31 cellular contexts compared by ENCODE assay signal in genomic region chr11:5301846-5302245, GRCh38. TPM values are rescaled to one million over a fixed set of nuclear protein-coding genes. Genes with fewer than 3 reads are reported as not detected.
"Had no signal": no experiment of that assay in that cellular context is flagged by ENCODE, and none has a peak within 500 bp of the region (broad histone marks: within the 10 kb centered on the region; RNA-seq: fewer than 3 reads in every experiment).

Gene OR51B4, minus strand, starts transcription at chr11:5301946. Its CDS starts 0 bp downstream, at chr11:5301946.

- DNase-seq: colonic mucosa; cortex of kidney; effector CD8-positive, alpha-beta T cell; effector memory CD8-positive, alpha-beta T cell; endodermal cell; foreskin keratinocyte; heart left ventricle; hypothalamus; immature natural killer cell; islet precursor cell; kidney; kidney glomerular epithelial cell; left cardiac atrium; left lung; left ventricle myocardium superior; lower lobe of right lung; mesenchymal stem cell; mucosa of descending colon; naive B cell had no signal

- H3K9me3 ChIP-seq: colonic mucosa, esophagus muscularis mucosa, gastroesophageal sphincter, heart left ventricle, left lung, lower lobe of right lung, mucosa of descending colon had no signal

- H3K36me3 ChIP-seq: colonic mucosa, esophagus muscularis mucosa, gastroesophageal sphincter, heart left ventricle, left lung, lower lobe of right lung had no signal

- H3K4me1 ChIP-seq: colonic mucosa, esophagus muscularis mucosa, foreskin keratinocyte, gastroesophageal sphincter, heart left ventricle, left lung, lower lobe of right lung had no signal

- H3K27me3 ChIP-seq: colonic mucosa, esophagus muscularis mucosa, foreskin keratinocyte, gastroesophageal sphincter, heart left ventricle, left lung had no signal

- H3K27ac ChIP-seq: colonic mucosa, esophagus muscularis mucosa, foreskin keratinocyte, gastroesophageal sphincter, heart left ventricle, hepatocyte, left lung, lower lobe of right lung had no signal

- H3K4me2 ChIP-seq: hepatocyte had no signal

- H2AFZ ChIP-seq: hepatocyte had no signal

- ATAC-seq: effector memory CD8-positive, alpha-beta T cell; foreskin keratinocyte; gastroesophageal sphincter; heart left ventricle; left cardiac atrium; left lung; left ventricle myocardium superior; lower lobe of right lung; mucosa of descending colon had no signal

- H3K4me3 ChIP-seq: colonic mucosa, esophagus muscularis mucosa, gastroesophageal sphincter, heart left ventricle, hepatocyte, left lung, lower lobe of right lung, mucosa of descending colon had no signal

RNA-seq across cellular contexts. Expression of gene OR51B4, which starts in this region (rescaled TPM):
- total RNA-seq: colonic mucosa, dermis microvascular lymphatic vessel endothelial cell, endodermal cell, endothelial cell of umbilical vein, epithelial cell of proximal tubule, esophagus muscularis mucosa, foreskin keratinocyte, gastroesophageal sphincter, heart left ventricle, hepatocyte, kidney, left cardiac atrium, left lung, left ventricle myocardium superior, lower leg skin, lower lobe of right lung, lung microvascular endothelial cell, mesenteric fat pad, mucosa of descending colon, myocyte had no signal
- polyA plus RNA-seq: esophagus, fibroblast of lung, foreskin keratinocyte, heart left ventricle, hepatocyte, immature natural killer cell had no signal
